Comparison of ENCODE assay signal across 20 cellular contexts in the genomic region with DNA sequence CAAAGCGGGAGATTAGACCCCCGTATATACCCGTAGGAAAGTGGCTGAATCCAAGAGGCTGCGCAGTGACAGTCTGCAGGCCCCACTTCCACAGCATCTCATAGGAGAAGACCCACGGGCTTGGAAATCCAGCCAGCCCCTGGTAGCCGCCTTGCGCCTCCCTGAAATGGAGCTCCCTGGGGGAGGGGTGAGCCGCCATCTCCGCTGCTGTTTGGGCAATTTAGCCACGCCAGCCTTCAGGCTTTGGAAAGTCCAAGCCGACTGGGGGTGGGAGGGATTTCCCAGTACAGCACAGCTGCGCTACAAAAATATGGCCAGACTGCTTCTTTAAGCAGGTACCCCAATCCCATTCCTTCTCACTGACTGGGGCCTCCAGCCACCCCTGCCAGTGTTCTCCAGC.
"Had no signal": no experiment of that assay in that cellular context is flagged by ENCODE, and none has a peak within 500 bp of the region (broad histone marks: within the 10 kb centered on the region; RNA-seq: fewer than 3 reads in every experiment).

No MANE protein-coding gene starts in this region.

- H3K27ac ChIP-seq: foreskin keratinocyte, hepatocyte, neutrophil, psoas muscle, sigmoid colon, skin epidermis, stomach, thoracic aorta, transverse colon had no signal

- DNase-seq: dermis blood vessel endothelial cell; erythroblast; foreskin keratinocyte; mammary epithelial cell; naive thymus-derived CD8-positive, alpha-beta T cell; retina; sigmoid colon; stimulated activated CD4-positive, alpha-beta T cell treated with anti-CD3 and anti-CD28 coated beads, Interleukin-2, amount 100 ng/mL, for 24 hours; stimulated activated CD4-positive, alpha-beta T cell treated with anti-CD3 and anti-CD28 coated beads, Interleukin-4, amount 100 ng/mL, for 4 hours; stimulated activated naive CD4-positive, alpha-beta T cell; stomach; substantia nigra; transverse colon had no signal

- H3K9me3 ChIP-seq: mucosa of descending colon, neutrophil, psoas muscle, sigmoid colon, thoracic aorta, transverse colon had no signal

- H3K27me3 Mint-ChIP-seq: naive thymus-derived CD8-positive, alpha-beta T cell had no signal

- ATAC-seq: foreskin keratinocyte; mucosa of descending colon; naive thymus-derived CD8-positive, alpha-beta T cell; psoas muscle had no signal

- H3K4me1 ChIP-seq: foreskin keratinocyte, sigmoid colon, stomach, transverse colon had no signal

- H3K27me3 ChIP-seq: foreskin keratinocyte, hepatocyte, neutrophil, sigmoid colon, stomach, transverse colon had no signal

- FAIRE-seq: endothelial cell of umbilical vein had no signal

- H3K4me3 ChIP-seq: hepatocyte, mucosa of descending colon, psoas muscle, sigmoid colon, skin epidermis, stomach, thoracic aorta, transverse colon had no signal

- H3K36me3 ChIP-seq: neutrophil, thoracic aorta, transverse colon had no signal

- H3K4me3 Mint-ChIP-seq: naive thymus-derived CD8-positive, alpha-beta T cell had no signal
